ENCODE assay signal across 8 cellular contexts in genomic region chrX:47146121-47146935, GRCh38. TPM values are rescaled to one million over a fixed set of nuclear protein-coding genes. Genes with fewer than 3 reads are reported as not detected.
A peak's percentile ranks its signal among the peaks of the same experiment; 100 is the strongest.
DNase-seq lines count a peak whose midpoint lies in the region; ATAC-seq and TF ChIP-seq lines count a peak whose summit lies in the region.

No MANE protein-coding gene starts in this region.

- H3K9me3 ChIP-seq in HUES48 (ENCODE audit: control insufficient read depth, insufficient read depth, low read length) (no peaks in the 10 kb centered on the region), uterus (no peaks in the 10 kb centered on the region)

- in situ Hi-C loops in astrocyte of the cerebellum (cut with HindIII; ENCODE audit: low sequenced_read_pairs), result no loop called here

- H3K27me3 ChIP-seq in HUES48 (ENCODE audit: control insufficient read depth, insufficient read depth, low read length), result no peaks in the 10 kb centered on the region
- H3K27me3 ChIP-seq in uterus, result peaks cover 0 to 8% of the 10 kb centered on the region in 2 donors

- H3K27ac ChIP-seq in HUES48 (ENCODE audit: low read depth, low read length) (no peak overlapping the region), uterus (peak overlapping the region; percentile 95)

- no peak for DNase-seq in AG09309 (ENCODE audit: low read depth)
- no peak for DNase-seq in astrocyte of the cerebellum (ENCODE audit: low read depth)
- DNase-seq in medulla oblongata (ENCODE audit: extremely low spot score), result peak; percentile 2
- DNase-seq in uterus, result no peak
- no peak for DNase-seq in NK-92 (lab: John Stamatoyannopoulos, UW; ENCODE audit: unreplicated experiment)

- H3K4me3 ChIP-seq in AG09309 (ENCODE audit: control insufficient read depth, low read depth, low read length) (peak overlapping the region; percentile 79), HUES48 (ENCODE audit: low read depth, low read length) (peak overlapping the region; percentile 95), astrocyte of the cerebellum (ENCODE audit: low read depth, low read length) (peak overlapping the region; percentile 74), uterus (peak overlapping the region; percentile 69 to 87)

- H3K36me3 ChIP-seq in HUES48 (ENCODE audit: control insufficient read depth, insufficient read depth, low read length) (peaks cover 25% of the 10 kb centered on the region), uterus (no peaks in the 10 kb centered on the region)

- TF ChIP-seq CTCF in AG09309 (IDR thresholded peaks at IDR 0.05; ENCODE audit: control insufficient read depth, insufficient read depth, low read depth, low read length, missing control alignments) (no peak), astrocyte of the cerebellum (IDR thresholded peaks at IDR 0.05; ENCODE audit: low read depth, low read length, missing control alignments) (no peak), uterus (IDR thresholded peaks at IDR 0.05) (no peak)

- no peak overlapping the region for H3K9ac ChIP-seq in HUES48 (ENCODE audit: low read depth, low read length)

- 0 out of 2 replicates have a peak, but pooled peaks cover 4% of the 10 kb centered on the region for H3K4me1 ChIP-seq in HUES48 (ENCODE audit: control insufficient read depth, insufficient read depth, low read length)
- H3K4me1 ChIP-seq in uterus, result no peaks in the 10 kb centered on the region

- intact Hi-C loops in uterus (cut with DNase I; ENCODE audit: low total_unique reads), result no loop called here

- no peak for TF ChIP-seq POLR2A in uterus (IDR thresholded peaks at IDR 0.05)

- ATAC-seq in GM18907 (IDR thresholded peaks at IDR 0.05; ENCODE audit: unreplicated experiment) (no peak), GM21786 (IDR thresholded peaks at IDR 0.05; ENCODE audit: unreplicated experiment) (no peak)

RNA-seq across cellular contexts. Expression of gene RBM10, which starts 1.3 kb away (rescaled TPM):
- total RNA-seq in uterus, result 10 to 100 TPM in 2 of 4 donors, 1 to 10 TPM in 2; 4.4 to 45.4 (median 22.3) TPM

RNA-seq across cellular contexts. Expression of gene NDUFB11, which starts 1.8 kb away (rescaled TPM):
- total RNA-seq in uterus, result 10 to 100 TPM; 28.6 to 42.6 (median 35.5) TPM

RNA-seq across cellular contexts. Expression of gene UBA1, which starts 47.3 kb away (rescaled TPM):
- total RNA-seq in uterus, result 100 to 1,000 TPM in 3 of 4 donors, 10 to 100 TPM in 1; 72.9 to 187 (median 149) TPM
